Comparison of ENCODE assay signal across 8 cellular contexts in genomic region chr1:26744075-26744958, GRCh38. TPM values are rescaled to one million over a fixed set of nuclear protein-coding genes. Genes with fewer than 3 reads are reported as not detected.
DNase-seq lines count a peak whose midpoint lies in the region; ATAC-seq and TF ChIP-seq lines count a peak whose summit lies in the region.

No MANE protein-coding gene starts in this region.

- no peak overlapping the region; the same call in 2 of the 3 replicates for H3K4me3 Mint-ChIP-seq in GM23338

- H3K27me3 Mint-ChIP-seq in GM23338 (ENCODE audit: insufficient read depth, low read depth, poor library complexity): peaks cover 12% of the 10 kb centered on the region

- no peaks in the 10 kb centered on the region for H3K9me3 Mint-ChIP-seq in GM23338

- DNase-seq in GM03348 (ENCODE audit: low spot score): peak; percentile 61
- DNase-seq in GM23338 (ENCODE audit: low spot score): peak; percentile 92
- DNase-seq in M059J (ENCODE audit: low read depth): peak; percentile 95
- peak; percentile 89 to 98 for DNase-seq in cardiac fibroblast (ENCODE audit: low read depth in 2 of 2)
- DNase-seq in kidney epithelial cell (ENCODE audit: low read depth): peak; percentile 80
- DNase-seq in stimulated activated CD4-positive, alpha-beta T cell treated with anti-CD3 and anti-CD28 coated beads, Interleukin-4, amount 100 ng/mL, for 1 hour: peak; percentile 68
- no peak for DNase-seq in NCI-H1694 (lab: John Stamatoyannopoulos, UW)

- peak overlapping the region; percentile 30; the same call in 1 of the 2 replicates for H3K4me2 ChIP-seq in GM23338

- TF ChIP-seq CTCF in GM23338 (conservative IDR thresholded peaks at IDR 0.05; ENCODE audit: low read depth in 2 of 2) (no peak), WI38 (IDR thresholded peaks at IDR 0.05; ENCODE audit: low read depth, low read length) (no peak), cardiac fibroblast (IDR thresholded peaks at IDR 0.05; ENCODE audit: low read depth, low read length) (no peak), kidney epithelial cell (IDR thresholded peaks at IDR 0.05; ENCODE audit: insufficient read depth, low read length, poor library complexity, severe bottlenecking) (no peak)

- ATAC-seq in GM23338: peak; percentile 90

- peak overlapping the region; percentile 60; the same call in 1 of the 2 replicates for H3K27ac Mint-ChIP-seq in GM23338

- H3K9me2 ChIP-seq in GM23338 (ENCODE audit: insufficient read depth): no peaks in the 10 kb centered on the region

- H3K4me3 ChIP-seq in GM23338 (no peak overlapping the region), WI38 (ENCODE audit: low read depth, low read length) (peak overlapping the region; percentile 17; the same call in 1 of the 2 replicates), cardiac fibroblast (replicated peaks in 1 of 2; ENCODE audit: low read depth in 2 of 2, low read length in 2 of 2) (peak overlapping the region in 1 of 2 donors; percentile 13), kidney epithelial cell (ENCODE audit: low read depth, low read length) (no peak overlapping the region)

- H3F3A ChIP-seq in GM23338 (replicated peaks; ENCODE audit: low read depth): 0 out of 2 replicates have a peak, but pooled peaks cover 9% of the 10 kb centered on the region

- H3K27ac ChIP-seq in GM23338 (ENCODE audit: low read depth): no peak overlapping the region; the same call in none of the 2 replicates

- H3K79me2 ChIP-seq in GM23338 (replicated peaks; ENCODE audit: insufficient read depth): peaks cover 81% of the 10 kb centered on the region

- H3K36me3 ChIP-seq in GM23338 (ENCODE audit: insufficient read depth) (peaks cover 34% of the 10 kb centered on the region), kidney epithelial cell (ENCODE audit: control insufficient read depth, insufficient read depth, low read length) (no peaks in the 10 kb centered on the region)

- peaks cover 12% of the 10 kb centered on the region for H3K4me1 ChIP-seq in GM23338 (ENCODE audit: insufficient read depth)

- H3K4me1 Mint-ChIP-seq in GM23338: peaks cover 33% of the 10 kb centered on the region

- peaks cover 74% of the 10 kb centered on the region for H4K20me1 ChIP-seq in GM23338 (replicated peaks; ENCODE audit: insufficient read depth)

- peaks cover 87% of the 10 kb centered on the region for H3K36me3 Mint-ChIP-seq in GM23338 (ENCODE audit: low read depth)

- no peaks in the 10 kb centered on the region for H3K27me3 ChIP-seq in GM23338 (ENCODE audit: insufficient read depth)
- H3K27me3 ChIP-seq in kidney epithelial cell (ENCODE audit: control insufficient read depth, insufficient read depth, low read length): no peaks in the 10 kb centered on the region

- no peak overlapping the region for H2AFZ ChIP-seq in GM23338

TF ChIP-seq in GM23338, 12 proteins besides CTCF, POLR2A, EP300 and RAD21:
- TF ChIP-seq NANOG (IDR thresholded peaks at IDR 0.05; ENCODE audit: borderline replicate concordance): 0 out of 2 replicates have a peak, but pooled peaks have one; percentile 16
- TF ChIP-seq JUNB (IDR thresholded peaks at IDR 0.05; ENCODE audit: unreplicated experiment): no peak
- no peak for TF ChIP-seq ZNF114 (CRISPR knock-in tag; IDR thresholded peaks at IDR 0.05)
- TF ChIP-seq ETS1 (IDR thresholded peaks at IDR 0.05): peak; percentile 93

RNA-seq across cellular contexts. Expression of gene PIGV, which starts 43.4 kb away (rescaled TPM):
- total RNA-seq in GM23338 (2014; rRNA removed; shearing (Covaris generic)): 11.7 and 12.6 TPM in 2 replicates
- 3.8 and 4.5 TPM in 2 replicates for polyA plus RNA-seq in GM23338 (2016; fragmentation: Nextera tagmentation; extraction: Ambion mirVana)
- total RNA-seq in M059J (2014; rRNA removed; shearing (Covaris generic)): 13.1 and 17.0 TPM in 2 replicates
- total RNA-seq in kidney epithelial cell: 8.5 and 11.5 TPM in 2 replicates

RNA-seq across cellular contexts. Expression of gene ARID1A, which starts 48.5 kb away (rescaled TPM):
- total RNA-seq in GM23338 (2014; rRNA removed; shearing (Covaris generic)): 82.1 and 104 TPM in 2 replicates
- polyA plus RNA-seq in GM23338 (2016; fragmentation: Nextera tagmentation; extraction: Ambion mirVana): 50.0 and 62.6 TPM in 2 replicates
- 18.1 and 26.2 TPM in 2 replicates for total RNA-seq in M059J (2014; rRNA removed; shearing (Covaris generic))
- 43.7 and 63.1 TPM in 2 replicates for total RNA-seq in kidney epithelial cell
